In genomic region chr9:134239939-134240338, GRCh38 we compare ENCODE assay signal across 29 cellular contexts.
"Had no signal": no experiment of that assay in that cellular context is flagged by ENCODE, and none has a peak within 500 bp of the region (broad histone marks: within the 10 kb centered on the region; RNA-seq: fewer than 3 reads in every experiment).

No MANE protein-coding gene starts in this region.

- H3K27ac ChIP-seq: left lung, lower lobe of right lung, pancreas, prostate gland, skin epidermis, suprapubic skin, thoracic aorta, tibial artery, upper lobe of right lung had no signal

- H3K27me3 ChIP-seq: upper lobe of right lung had no signal

- H3K36me3 Mint-ChIP-seq: immature natural killer cell; naive thymus-derived CD8-positive, alpha-beta T cell had no signal

- H3K9me3 ChIP-seq: left lung, lower lobe of right lung, pancreas, prostate gland, suprapubic skin, thoracic aorta, tibial artery, upper lobe of right lung had no signal

- H3K27ac Mint-ChIP-seq: immature natural killer cell; naive thymus-derived CD8-positive, alpha-beta T cell; stimulated activated naive CD8-positive, alpha-beta T cell treated with anti-CD3 and anti-CD28 coated beads, Interleukin-15, Interleukin-2, amounts not matched to agents 100 ng/mL and 50 ng/mL, for 24 hours had no signal

- H3K27me3 Mint-ChIP-seq: stimulated activated naive CD8-positive, alpha-beta T cell treated with anti-CD3 and anti-CD28 coated beads, Interleukin-15, Interleukin-2, amounts not matched to agents 100 ng/mL and 50 ng/mL, for 24 hours had no signal

- ATAC-seq: left colon; left lung; lower lobe of right lung; naive thymus-derived CD8-positive, alpha-beta T cell; pancreas; right cardiac atrium; sciatic nerve; upper lobe of right lung had no signal

- H3K36me3 ChIP-seq: left lung, lower lobe of right lung, pancreas, prostate gland, suprapubic skin, thoracic aorta, tibial artery, upper lobe of right lung had no signal

- H3K4me1 ChIP-seq: pancreas, prostate gland had no signal

- FAIRE-seq: islet of Langerhans, pancreas, urothelium cell line had no signal

- H3K9me3 Mint-ChIP-seq: stimulated activated naive CD8-positive, alpha-beta T cell treated with anti-CD3 and anti-CD28 coated beads, Interleukin-15, Interleukin-2, amounts not matched to agents 100 ng/mL and 50 ng/mL, for 24 hours had no signal

- H3K4me3 ChIP-seq: left lung, lower lobe of right lung, pancreas, prostate gland, skin epidermis, suprapubic skin, thoracic aorta, tibial artery, upper lobe of right lung had no signal

- DNase-seq: hypothalamus; immature natural killer cell; left colon; lower lobe of right lung; mammary epithelial cell; mesenchymal stem cell; naive thymus-derived CD8-positive, alpha-beta T cell; nucleus accumbens; posterior cingulate gyrus; retina; stimulated activated CD4-positive, alpha-beta T cell treated with anti-CD3 and anti-CD28 coated beads, Interleukin-12 subunit alpha, Interleukin-12 subunit beta, amount 100 ng/mL, for 4 hours; stimulated activated CD4-positive, alpha-beta T cell treated with anti-CD3 and anti-CD28 coated beads, Interleukin-15, amount 100 ng/mL, for 24 hours; stimulated activated CD4-positive, alpha-beta T cell treated with anti-CD3 and anti-CD28 coated beads, Interleukin-2, amount 100 ng/mL, for 24 hours; stimulated activated CD4-positive, alpha-beta T cell treated with anti-CD3 and anti-CD28 coated beads, Interleukin-4, amount 100 ng/mL, for 1 hour; stimulated activated naive CD4-positive, alpha-beta T cell; tibial artery; trophoblast cell; upper lobe of right lung had no signal

- H3K4me3 Mint-ChIP-seq: immature natural killer cell; naive thymus-derived CD8-positive, alpha-beta T cell; stimulated activated naive CD8-positive, alpha-beta T cell treated with anti-CD3 and anti-CD28 coated beads, Interleukin-15, Interleukin-2, amounts not matched to agents 100 ng/mL and 50 ng/mL, for 24 hours had no signal
